10 cellular contexts compared by ENCODE assay signal in the genomic region with DNA sequence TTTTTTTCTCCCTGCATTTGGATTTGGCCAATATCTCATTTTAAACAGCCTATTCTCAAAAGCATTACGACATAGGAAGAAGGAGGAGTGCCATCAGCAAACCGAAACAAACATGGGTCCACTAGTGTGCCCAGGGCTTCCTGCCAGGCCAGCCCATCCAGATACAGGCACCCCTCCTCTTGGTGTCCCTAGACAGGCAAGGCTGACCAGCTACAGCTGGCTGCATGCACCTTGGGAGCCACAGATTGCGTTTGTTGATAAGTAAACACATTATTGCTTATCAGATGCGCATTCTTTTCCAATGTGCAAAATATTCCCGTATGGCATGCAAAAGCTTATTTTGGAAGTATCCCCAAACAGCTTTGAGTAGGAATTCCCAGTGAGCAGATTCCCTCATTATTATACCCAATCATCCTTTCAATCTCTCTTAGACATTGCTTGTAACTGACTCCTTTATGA.
DNase-seq lines count a peak whose midpoint lies in the region; ATAC-seq and TF ChIP-seq lines count a peak whose summit lies in the region.
"Had no signal": no experiment of that assay in that cellular context is flagged by ENCODE, and none has a peak within 500 bp of the region (broad histone marks: within the 10 kb centered on the region; RNA-seq: fewer than 3 reads in every experiment).

No MANE protein-coding gene starts in this region.

- no peaks in the 10 kb centered on the region for H3K27me3 ChIP-seq in lung (ENCODE audit: control insufficient read depth, insufficient read depth)

- DNase-seq in Right ventricle myocardium inferior (ENCODE audit: missing footprints) (peak; percentile 84), cardiac septum (ENCODE audit: low spot score) (no peak), choroid plexus epithelial cell (ENCODE audit: low read depth) (no peak), lung (ENCODE audit: low spot score) (peak; percentile 33), NCI-H2171 treated with DMSO at 0.1 percent for 48 hours (lab: John Stamatoyannopoulos, UW) (no peak), 8988T (no peak)
- DNase-seq in stimulated activated CD4-positive, alpha-beta T cell treated with anti-CD3 and anti-CD28 coated beads, Interleukin-12 subunit alpha, Interleukin-12 subunit beta, amount 100 ng/mL, for 4 hours: no peak
- DNase-seq in activated CD4-positive, CD25-positive, alpha-beta regulatory T cell treated with anti-CD3 and anti-CD28 coated beads, Interleukin-2, amount 50 U/mL, for 72 hours: no peak
- DNase-seq: activated CD8-positive, alpha-beta memory T cell treated with anti-CD3 and anti-CD28 coated beads for 24 hours; effector CD8-positive, alpha-beta T cell had no signal

- H3K4me3 ChIP-seq in choroid plexus epithelial cell (ENCODE audit: low read depth, low read length) (peak overlapping the region; percentile 55), lung (no peak overlapping the region)

- intact Hi-C loops in Right ventricle myocardium inferior (cut with DNase I): loop anchor here (5.0 kb wide), 1 partner anchor 185 kb away; a partner anchor contains a TSS
- intact Hi-C loops in cardiac septum (cut with DNase I): no loop called here

- TF ChIP-seq CTCF in choroid plexus epithelial cell (conservative IDR thresholded peaks at IDR 0.05; ENCODE audit: low read depth, low read length) (no peak), lung (IDR thresholded peaks at IDR 0.05; ENCODE audit: control extremely low read depth, extremely low read depth) (no peak)

- no peaks in the 10 kb centered on the region for H3K9me3 ChIP-seq in lung (ENCODE audit: control insufficient read depth in 2 of 2, insufficient read depth in 1 of 2, low read length in 1 of 2)

- H3K36me3 ChIP-seq in lung (ENCODE audit: control insufficient read depth in 2 of 2, insufficient read depth in 2 of 2, low read length in 2 of 2): no peaks in the 10 kb centered on the region

- 34 to 46% methylated on average over 5 of the region's 5 CpGs for WGBS in lung, 2 donors

- peaks cover 0 to 5% of the 10 kb centered on the region in 2 donors for H3K4me1 ChIP-seq in lung (ENCODE audit: control insufficient read depth in 2 of 2, insufficient read depth in 2 of 2, low read length in 2 of 2)

- H3K27ac ChIP-seq in lung (ENCODE audit: low read depth in 1 of 2, low read length in 1 of 2): peak overlapping the region in 1 of 2 donors; percentile 60

- ATAC-seq in Right ventricle myocardium inferior (peak; percentile 84), lung (ENCODE audit: insufficient read depth, low FRiP score) (no peak)

Comparison
In these comparisons a context has a peak if more than half of its experiments do, and no peak if none do; other contexts are left out.
1. DNase-seq: peak in Right ventricle myocardium inferior (single experiment) and lung (single experiment); none in cardiac septum (single experiment), choroid plexus epithelial cell (single experiment), stimulated activated CD4-positive, alpha-beta T cell treated with anti-CD3 and anti-CD28 coated beads, Interleukin-12 subunit alpha, Interleukin-12 subunit beta, amount 100 ng/mL, for 4 hours (single experiment), NCI-H2171 treated with DMSO at 0.1 percent for 48 hours (single experiment), activated CD4-positive, CD25-positive, alpha-beta regulatory T cell treated with anti-CD3 and anti-CD28 coated beads, Interleukin-2, amount 50 U/mL, for 72 hours (single experiment) and 8988T (single experiment).